In the genomic region with DNA sequence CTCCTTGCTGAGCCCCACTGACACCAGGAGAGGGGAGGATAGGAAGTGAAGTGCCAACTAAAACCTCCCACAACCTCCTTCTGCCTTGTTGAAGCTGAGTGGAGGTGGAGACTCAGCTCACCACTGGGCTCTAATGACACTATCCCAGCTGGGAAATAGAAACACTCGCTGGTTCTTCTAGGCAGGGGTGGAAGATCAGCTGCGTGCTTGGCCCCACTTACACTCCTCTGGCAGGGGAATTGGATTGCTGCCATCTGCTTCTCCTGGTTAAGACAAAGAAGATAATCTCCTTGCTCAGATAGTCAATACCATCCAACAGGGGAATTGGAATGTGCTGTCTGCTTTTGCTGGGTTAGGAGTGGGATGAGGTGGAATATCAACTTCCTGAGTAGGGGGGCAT, we compare ENCODE assay signal across 17 cellular contexts.
"Had no signal": no experiment of that assay in that cellular context is flagged by ENCODE, and none has a peak within 500 bp of the region (broad histone marks: within the 10 kb centered on the region; RNA-seq: fewer than 3 reads in every experiment).

No MANE protein-coding gene starts in this region.

- H3K27ac ChIP-seq: brain microvascular endothelial cell, colonic mucosa, left lung, sigmoid colon, spleen had no signal

- H3K36me3 ChIP-seq: brain microvascular endothelial cell, colonic mucosa, left lung, sigmoid colon, spleen had no signal

- ATAC-seq: activated naive CD8-positive, alpha-beta T cell treated with anti-CD3 and anti-CD28 coated beads, Interleukin-2, amount 50 U/mL, for 24 hours; activated T-cell treated with anti-CD3 and anti-CD28 coated beads, Interleukin-2, amount 50 U/mL, for 4 hours; left lung; naive thymus-derived CD4-positive, alpha-beta T cell; stimulated activated naive B cell treated with anti-CD40 and anti-IgM and Interleukin-4, amounts not matched to agents 10 μg/mL and 1 μg/mL and 100 μg/mL, for 72 hours had no signal

- H3K9me3 ChIP-seq: colonic mucosa, left lung, sigmoid colon, spleen had no signal

- H3K9me3 Mint-ChIP-seq: activated T-cell treated with anti-CD3 and anti-CD28 coated beads, Interleukin-2, amount 50 U/mL, for 4 hours; central memory CD8-positive, alpha-beta T cell; memory B cell had no signal

- DNase-seq: activated CD4-positive, alpha-beta T cell treated with anti-CD3 and anti-CD28 coated beads, Interleukin-2, amount 50 U/mL, for 1 hour; activated CD8-positive, alpha-beta memory T cell treated with anti-CD3 and anti-CD28 coated beads, Interleukin-2, amount 50 U/mL, for 4 hours; activated naive CD4-positive, alpha-beta T cell treated with anti-CD3 and anti-CD28 coated beads for 36 hours; activated naive CD8-positive, alpha-beta T cell treated with anti-CD3 and anti-CD28 coated beads, Interleukin-2, amount 50 U/mL, for 24 hours; activated T-cell treated with anti-CD3 and anti-CD28 coated beads, Interleukin-2, amount 50 U/mL, for 4 hours; brain microvascular endothelial cell; colonic mucosa; left lung; naive thymus-derived CD4-positive, alpha-beta T cell; sigmoid colon; spleen; stimulated activated CD4-positive, alpha-beta T cell treated with anti-CD3 and anti-CD28 coated beads, Interleukin-4, amount 100 ng/mL, for 4 hours; stimulated activated naive B cell treated with anti-CD40 and anti-IgM and Interleukin-4, amounts not matched to agents 10 μg/mL and 1 μg/mL and 100 μg/mL, for 72 hours; T1000 had no signal

- H3K4me3 Mint-ChIP-seq: activated naive CD4-positive, alpha-beta T cell treated with anti-CD3 and anti-CD28 coated beads for 36 hours; activated naive CD8-positive, alpha-beta T cell treated with anti-CD3 and anti-CD28 coated beads, Interleukin-2, amount 50 U/mL, for 24 hours; activated T-cell treated with anti-CD3 and anti-CD28 coated beads, Interleukin-2, amount 50 U/mL, for 4 hours; central memory CD8-positive, alpha-beta T cell; memory B cell; naive thymus-derived CD4-positive, alpha-beta T cell; stimulated activated naive B cell treated with anti-CD40 and anti-IgM and Interleukin-4, amounts not matched to agents 10 μg/mL and 1 μg/mL and 100 μg/mL, for 72 hours had no signal

- H3K4me1 ChIP-seq: colonic mucosa, left lung, sigmoid colon, spleen had no signal

- H3K27ac Mint-ChIP-seq: activated naive CD4-positive, alpha-beta T cell treated with anti-CD3 and anti-CD28 coated beads for 36 hours; activated naive CD8-positive, alpha-beta T cell treated with anti-CD3 and anti-CD28 coated beads, Interleukin-2, amount 50 U/mL, for 24 hours; memory B cell; naive thymus-derived CD4-positive, alpha-beta T cell; stimulated activated naive B cell treated with anti-CD40 and anti-IgM and Interleukin-4, amounts not matched to agents 10 μg/mL and 1 μg/mL and 100 μg/mL, for 72 hours had no signal

- H3K4me3 ChIP-seq: colonic mucosa, left lung, sigmoid colon, spleen had no signal

- H3K27me3 Mint-ChIP-seq: activated naive CD8-positive, alpha-beta T cell treated with anti-CD3 and anti-CD28 coated beads, Interleukin-2, amount 50 U/mL, for 24 hours; memory B cell; naive thymus-derived CD4-positive, alpha-beta T cell; stimulated activated naive B cell treated with anti-CD40 and anti-IgM and Interleukin-4, amounts not matched to agents 10 μg/mL and 1 μg/mL and 100 μg/mL, for 72 hours had no signal

- H3K36me3 Mint-ChIP-seq: memory B cell; naive thymus-derived CD4-positive, alpha-beta T cell; stimulated activated naive B cell treated with anti-CD40 and anti-IgM and Interleukin-4, amounts not matched to agents 10 μg/mL and 1 μg/mL and 100 μg/mL, for 72 hours had no signal

- FAIRE-seq: frontal cortex had no signal

- H3K27me3 ChIP-seq: brain microvascular endothelial cell, colonic mucosa, sigmoid colon had no signal

- H3K4me1 Mint-ChIP-seq: activated naive CD8-positive, alpha-beta T cell treated with anti-CD3 and anti-CD28 coated beads, Interleukin-2, amount 50 U/mL, for 24 hours; central memory CD8-positive, alpha-beta T cell; memory B cell; naive thymus-derived CD4-positive, alpha-beta T cell; stimulated activated naive B cell treated with anti-CD40 and anti-IgM and Interleukin-4, amounts not matched to agents 10 μg/mL and 1 μg/mL and 100 μg/mL, for 72 hours had no signal
